ENCODE assay signal across 24 cellular contexts in genomic region chr10:77548671-77549070, GRCh38.
"Had no signal": no experiment of that assay in that cellular context is flagged by ENCODE, and none has a peak within 500 bp of the region (broad histone marks: within the 10 kb centered on the region; RNA-seq: fewer than 3 reads in every experiment).

No MANE protein-coding gene starts in this region.

- H3K27ac ChIP-seq: body of pancreas, esophagus squamous epithelium, left ventricle myocardium inferior, right lobe of liver, testis, WERI-Rb-1 had no signal

- H3K4me1 ChIP-seq: body of pancreas, left ventricle myocardium inferior, testis had no signal

- H3K27me3 ChIP-seq: body of pancreas, dorsolateral prefrontal cortex, esophagus squamous epithelium, right lobe of liver, testis had no signal

- H3K4me3 ChIP-seq: body of pancreas, coronary artery, dorsolateral prefrontal cortex, esophagus squamous epithelium, left ventricle myocardium inferior, lung, mucosa of descending colon, right lobe of liver, testis had no signal

- H3K4me3 Mint-ChIP-seq: activated naive CD8-positive, alpha-beta T cell; effector memory CD8-positive, alpha-beta T cell; natural killer cell treated with Interleukin-12 subunit alpha and Interleukin-12 subunit beta and Interleukin-15 and Interleukin-18, amount 100 ng/mL, for 72 hours; type B pancreatic cell had no signal

- H3K9me3 ChIP-seq: body of pancreas, esophagus squamous epithelium, mucosa of descending colon, right lobe of liver, testis had no signal

- DNase-seq: activated CD4-positive, alpha-beta T cell treated with anti-CD3 and anti-CD28 coated beads for 48 hours; activated CD4-positive, alpha-beta T cell treated with anti-CD3 and anti-CD28 coated beads, Interleukin-2, amount 50 U/mL, for 48 hours; activated CD8-positive, alpha-beta memory T cell treated with anti-CD3 and anti-CD28 coated beads for 24 hours; activated effector memory CD4-positive, alpha-beta T cell treated with Interleukin-2 at 50 U/mL for 16 hours; activated naive CD4-positive, alpha-beta T cell treated with Interleukin-2 at 50 U/mL for 16 hours; anterior cingulate cortex; body of pancreas; effector memory CD8-positive, alpha-beta T cell; esophagus squamous epithelium; glutamatergic neuron; left ventricle myocardium inferior; right lobe of liver; stimulated activated CD4-positive, alpha-beta T cell treated with anti-CD3 and anti-CD28 coated beads, Interleukin-2, amount 100 ng/mL, for 48 hours; stimulated activated naive CD8-positive, alpha-beta T cell treated with anti-CD3 and anti-CD28 coated beads, Interleukin-15, Interleukin-2, amounts not matched to agents 100 U/mL and 50 U/mL, for 24 hours; testis; WERI-Rb-1 had no signal

- H3K9me3 Mint-ChIP-seq: effector memory CD8-positive, alpha-beta T cell; natural killer cell treated with Interleukin-12 subunit alpha and Interleukin-12 subunit beta and Interleukin-15 and Interleukin-18, amount 100 ng/mL, for 72 hours; type B pancreatic cell had no signal

- H3K36me3 ChIP-seq: esophagus squamous epithelium, left ventricle myocardium inferior, right lobe of liver, WERI-Rb-1 had no signal

- H3K27ac Mint-ChIP-seq: activated naive CD8-positive, alpha-beta T cell; effector memory CD8-positive, alpha-beta T cell; natural killer cell treated with Interleukin-12 subunit alpha and Interleukin-12 subunit beta and Interleukin-15 and Interleukin-18, amount 100 ng/mL, for 72 hours; type B pancreatic cell had no signal

- H3K36me3 Mint-ChIP-seq: activated naive CD8-positive, alpha-beta T cell; natural killer cell treated with Interleukin-12 subunit alpha and Interleukin-12 subunit beta and Interleukin-15 and Interleukin-18, amount 100 ng/mL, for 72 hours; type B pancreatic cell had no signal

- ATAC-seq: activated CD4-positive, CD25-positive, alpha-beta regulatory T cell treated with anti-CD3 and anti-CD28 coated beads, Interleukin-2, amount 50 U/mL, for 24 hours; body of pancreas; effector memory CD8-positive, alpha-beta T cell; natural killer cell treated with Interleukin-12 subunit alpha and Interleukin-12 subunit beta and Interleukin-15 and Interleukin-18, amount 100 ng/mL, for 72 hours; stimulated activated naive CD8-positive, alpha-beta T cell treated with anti-CD3 and anti-CD28 coated beads, Interleukin-15, Interleukin-2, amounts not matched to agents 100 U/mL and 50 U/mL, for 24 hours had no signal

- H3K27me3 Mint-ChIP-seq: activated naive CD8-positive, alpha-beta T cell; type B pancreatic cell had no signal
